Comparison of ENCODE assay signal across 12 cellular contexts in genomic region chr22:40853330-40853729, GRCh38. TPM values are rescaled to one million over a fixed set of nuclear protein-coding genes. Genes with fewer than 3 reads are reported as not detected.
DNase-seq lines count a peak whose midpoint lies in the region; ATAC-seq, FAIRE-seq and TF ChIP-seq lines count a peak whose summit lies in the region.
"Had no signal": no experiment of that assay in that cellular context is flagged by ENCODE, and none has a peak within 500 bp of the region (broad histone marks: within the 10 kb centered on the region; RNA-seq: fewer than 3 reads in every experiment).

No MANE protein-coding gene starts in this region.

- DNase-seq in astrocyte (ENCODE audit: low read depth) = no peak
- DNase-seq in natural killer cell = no peak
- no peak for DNase-seq in left lung
- DNase-seq in NCI-H748 (lab: John Stamatoyannopoulos, UW; ENCODE audit: unreplicated experiment) = no peak
- no peak for DNase-seq in NCI-H69 (lab: John Stamatoyannopoulos, UW)
- DNase-seq in NCI-H2029 treated with DMSO at 0.1 percent for 48 hours (lab: John Stamatoyannopoulos, UW) = no peak
- DNase-seq: Kasumi-1, occipital lobe had no signal

- no peak for TF ChIP-seq CTCF in astrocyte (IDR thresholded peaks at IDR 0.05; ENCODE audit: insufficient read depth, low read depth, low read length)
- TF ChIP-seq CTCF in natural killer cell (IDR thresholded peaks at IDR 0.05) = no peak
- no peak for TF ChIP-seq CTCF in left lung (IDR thresholded peaks at IDR 0.05)

- peak overlapping the region; percentile 88 for H3K4me2 ChIP-seq in astrocyte (ENCODE audit: low read length)

- H3K4me1 Mint-ChIP-seq in astrocyte (ENCODE audit: low read depth, unreplicated experiment) (peaks cover 30% of the 10 kb centered on the region), natural killer cell (peaks cover 29 to 36% of the 10 kb centered on the region in 2 donors)

- H3K9me3 ChIP-seq in HUES48 (ENCODE audit: control insufficient read depth, insufficient read depth, low read length) (no peaks in the 10 kb centered on the region), astrocyte (ENCODE audit: insufficient read depth, low read depth, low read length) (no peaks in the 10 kb centered on the region), left lung (no peaks in the 10 kb centered on the region)

- H3K27ac Mint-ChIP-seq in astrocyte (ENCODE audit: unreplicated experiment) (peak overlapping the region; percentile 8), natural killer cell (peak overlapping the region; percentile 34 to 42)

- H3K4me3 ChIP-seq in ACC112 (ENCODE audit: low read depth, low read length) (peak overlapping the region; percentile 90), HUES48 (ENCODE audit: low read depth, low read length) (peak overlapping the region; percentile 21; the same call in 1 of the 2 replicates), astrocyte (ENCODE audit: insufficient read depth, low read depth, low read length) (peak overlapping the region; percentile 87), left lung (no peak overlapping the region)

- H3K27ac ChIP-seq in ACC112 (ENCODE audit: low read depth, low read length) = no peak overlapping the region
- H3K27ac ChIP-seq in HUES48 (ENCODE audit: low read depth, low read length) = no peak overlapping the region
- H3K27ac ChIP-seq in astrocyte (ENCODE audit: low read depth, low read length) = no peak overlapping the region
- H3K27ac ChIP-seq in left lung = no peak overlapping the region

- intact Hi-C loops in natural killer cell (cut with micrococcal nuclease) (no loop called here), left lung (cut with DNase I) (no loop called here)

- H3K36me3 Mint-ChIP-seq in astrocyte (ENCODE audit: low read depth, unreplicated experiment) (peaks cover 2% of the 10 kb centered on the region), natural killer cell (no peaks in the 10 kb centered on the region)

- H3K36me3 ChIP-seq in ACC112 (ENCODE audit: insufficient read depth, low read length) (peaks cover 7% of the 10 kb centered on the region), HUES48 (ENCODE audit: control insufficient read depth, insufficient read depth, low read length) (peaks cover 53% of the 10 kb centered on the region), astrocyte (ENCODE audit: insufficient read depth, low read length) (peaks cover 12% of the 10 kb centered on the region), left lung (peaks cover 0 to 26% of the 10 kb centered on the region in 2 donors)

- peak; percentile 23 for FAIRE-seq in astrocyte (lab: Jason Lieb, UNC)
- FAIRE-seq: colon had no signal

- peaks cover 84% of the 10 kb centered on the region for H3K79me2 ChIP-seq in ACC112 (ENCODE audit: control insufficient read depth, insufficient read depth, low read length, unreplicated experiment)
- H3K79me2 ChIP-seq in astrocyte (ENCODE audit: insufficient read depth, low read length) = peaks cover 93% of the 10 kb centered on the region

- H4K20me1 ChIP-seq in astrocyte (ENCODE audit: insufficient read depth, low read length) = peaks cover 69% of the 10 kb centered on the region

- peaks cover 21% of the 10 kb centered on the region for H3K4me1 ChIP-seq in ACC112 (ENCODE audit: control insufficient read depth, insufficient read depth, low read length, unreplicated experiment)
- H3K4me1 ChIP-seq in HUES48 (ENCODE audit: control insufficient read depth, insufficient read depth, low read length) = peaks cover 28% of the 10 kb centered on the region
- H3K4me1 ChIP-seq in astrocyte (ENCODE audit: insufficient read depth, low read length) = peaks cover 5% of the 10 kb centered on the region
- H3K4me1 ChIP-seq in left lung = peaks cover 37 to 48% of the 10 kb centered on the region in 2 donors

- H3K27me3 ChIP-seq in ACC112 (ENCODE audit: insufficient read depth, low read length) (no peaks in the 10 kb centered on the region), HUES48 (ENCODE audit: control insufficient read depth, insufficient read depth, low read length) (no peaks in the 10 kb centered on the region), astrocyte (ENCODE audit: insufficient read depth, low read length) (no peaks in the 10 kb centered on the region), left lung (no peaks in the 10 kb centered on the region)

- 0 out of 2 replicates have a peak overlapping the region, but pooled peaks have one; percentile 3 for H3K9ac ChIP-seq in HUES48 (ENCODE audit: low read depth, low read length)
- H3K9ac ChIP-seq in astrocyte (ENCODE audit: low read length) = peak overlapping the region; percentile 96

- ATAC-seq in natural killer cell (no peak), left lung (no peak)

- no peak overlapping the region for H2AFZ ChIP-seq in ACC112 (ENCODE audit: low read length, unreplicated experiment)
- H2AFZ ChIP-seq in astrocyte (ENCODE audit: low read depth, low read length) = no peak overlapping the region

- H3K9me3 Mint-ChIP-seq in astrocyte (ENCODE audit: unreplicated experiment) = no peaks in the 10 kb centered on the region
- H3K9me3 Mint-ChIP-seq in natural killer cell = no peaks in the 10 kb centered on the region

- H3K4me3 Mint-ChIP-seq in astrocyte (ENCODE audit: unreplicated experiment) (peak overlapping the region; percentile 77), natural killer cell (no peak overlapping the region)

- H3K27me3 Mint-ChIP-seq in astrocyte (ENCODE audit: low read depth, unreplicated experiment) (no peaks in the 10 kb centered on the region), natural killer cell (ENCODE audit: low read depth in 2 of 2) (no peaks in the 10 kb centered on the region)

RNA-seq across cellular contexts. Expression of gene ST13, which starts 3.1 kb away (rescaled TPM):
- total RNA-seq in astrocyte (236 and 248 TPM in 2 replicates), natural killer cell (10 to 100 TPM; 72.2 to 81.9 (median 77.5) TPM), left lung (100 to 1,000 TPM; 161 to 189 TPM)

RNA-seq across cellular contexts. Expression of gene XPNPEP3, which starts 3.6 kb away (rescaled TPM):
- total RNA-seq in astrocyte (21.8 and 24.9 TPM in 2 replicates), natural killer cell (10 to 100 TPM; 14.8 to 17.8 (median 15.1) TPM), left lung (10 to 100 TPM; 23.2 to 24.6 TPM)

RNA-seq across cellular contexts. Expression of gene DNAJB7, which starts 8.6 kb away (rescaled TPM):
- total RNA-seq in astrocyte (not detected in 2 replicates), natural killer cell (not detected), left lung (not detected)
- total RNA-seq: NCI-H460, occipital lobe had no signal

RNA-seq across cellular contexts. Expression of gene SLC25A17, which starts 34.2 kb away (rescaled TPM):
- total RNA-seq in astrocyte (24.6 and 24.8 TPM in 2 replicates), natural killer cell (10 to 100 TPM in 2 of 3 donors, 1 to 10 TPM in 1; 9.2 to 13.4 (median 10.0) TPM), left lung (10 to 100 TPM; 18.3 to 18.5 TPM)

Comparison
In these comparisons a context has a peak if more than half of its experiments do, and no peak if none do; other contexts are left out.
1. H3K4me3 ChIP-seq: peak in ACC112 (single experiment), HUES48 (single experiment) and astrocyte (single experiment); none in left lung (0 of 2).